22 cellular contexts compared by ENCODE assay signal in the genomic region with DNA sequence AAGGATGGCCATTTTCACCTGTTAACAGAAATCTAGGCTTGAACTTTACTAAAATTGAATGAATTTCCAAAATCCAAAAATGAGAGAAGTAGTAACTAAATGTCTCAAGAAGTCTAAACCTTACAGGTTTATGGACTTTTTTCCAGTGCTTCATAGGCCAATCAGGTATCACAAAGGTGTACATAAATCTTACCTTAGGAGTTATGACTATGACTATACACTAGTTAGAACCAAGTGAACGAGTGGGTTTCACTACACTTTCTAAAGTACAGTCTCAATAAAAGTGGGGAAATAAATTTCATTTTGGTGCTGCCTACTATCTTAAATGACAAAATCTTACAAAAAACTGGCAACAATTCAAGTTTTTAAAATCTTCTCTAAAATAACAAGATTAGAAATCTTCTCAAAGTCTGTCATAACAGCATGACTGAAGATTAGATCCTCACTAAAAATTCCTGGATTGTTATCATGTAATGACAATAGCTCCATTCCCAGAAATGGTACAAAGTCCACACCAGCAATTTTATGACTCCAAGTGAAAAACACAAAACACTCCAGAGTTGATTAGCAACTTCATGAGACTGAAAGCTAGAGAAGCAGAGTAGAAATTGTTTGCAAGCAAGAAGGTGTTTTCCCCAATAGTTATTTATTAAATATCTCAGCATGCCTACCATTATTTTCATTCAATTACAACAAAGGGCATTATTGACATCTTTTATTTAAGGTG. TPM values are rescaled to one million over a fixed set of nuclear protein-coding genes. Genes with fewer than 3 reads are reported as not detected.
"Had no signal": no experiment of that assay in that cellular context is flagged by ENCODE, and none has a peak within 500 bp of the region (broad histone marks: within the 10 kb centered on the region; RNA-seq: fewer than 3 reads in every experiment).

No MANE protein-coding gene starts in this region.

- H3K4me1 ChIP-seq: thyroid gland, vagina had no signal

- H3K4me3 Mint-ChIP-seq: activated naive CD8-positive, alpha-beta T cell treated with anti-CD3 and anti-CD28 coated beads for 36 hours; activated T-helper 1 cell treated with anti-CD3 and anti-CD28 coated beads, Interleukin-12 subunit alpha, Interleukin-12 subunit beta, Interleukin-2, Interleukin-4 antibody, amounts not matched to agents 30 ng/mL and 10 ng/mL and 1 ng/mL, durations not matched to agents 14 hours and 24 hours and 36 hours; endodermal cell; nephron progenitor cell had no signal

- H3K36me3 ChIP-seq: thyroid gland, vagina, WERI-Rb-1 had no signal

- H3K36me3 Mint-ChIP-seq: activated naive CD8-positive, alpha-beta T cell treated with anti-CD3 and anti-CD28 coated beads for 36 hours had no signal

- H3K4me3 ChIP-seq: dorsolateral prefrontal cortex, thyroid gland, vagina had no signal

- H3K27ac ChIP-seq: dorsolateral prefrontal cortex, epithelial cell of prostate, thyroid gland, vagina, WERI-Rb-1 had no signal

- DNase-seq: activated CD4-positive, alpha-beta T cell treated with anti-CD3 and anti-CD28 coated beads for 1 hour; activated naive CD8-positive, alpha-beta T cell treated with anti-CD3 and anti-CD28 coated beads for 36 hours; amygdala; dorsolateral prefrontal cortex; endodermal cell; foreskin melanocyte; nephron progenitor cell; nucleus accumbens; posterior cingulate gyrus; retina; stimulated activated CD4-positive, alpha-beta T cell treated with anti-CD3 and anti-CD28 coated beads, Interleukin-12 subunit alpha, Interleukin-12 subunit beta, amount 100 ng/mL, for 4 hours; stimulated activated CD4-positive, alpha-beta T cell treated with anti-CD3 and anti-CD28 coated beads, Interleukin-1b, Interleukin-23, amount 100 ng/mL, for 48 hours; stimulated activated CD8-positive, alpha-beta memory T cell treated with anti-CD3 and anti-CD28 coated beads, Interleukin-4, amount 100 ng/mL, for 48 hours; stimulated activated naive CD4-positive, alpha-beta T cell; SW 1271; T-helper 2 cell; thyroid gland; WERI-Rb-1 had no signal

- H3K9me3 Mint-ChIP-seq: activated T-helper 1 cell treated with anti-CD3 and anti-CD28 coated beads, Interleukin-12 subunit alpha, Interleukin-12 subunit beta, Interleukin-2, Interleukin-4 antibody, amounts not matched to agents 30 ng/mL and 10 ng/mL and 1 ng/mL, durations not matched to agents 14 hours and 24 hours and 36 hours; endodermal cell; nephron progenitor cell had no signal

- H3K9me3 ChIP-seq: thyroid gland, vagina had no signal

- H3K27ac Mint-ChIP-seq: activated naive CD8-positive, alpha-beta T cell treated with anti-CD3 and anti-CD28 coated beads for 36 hours; activated T-helper 1 cell treated with anti-CD3 and anti-CD28 coated beads, Interleukin-12 subunit alpha, Interleukin-12 subunit beta, Interleukin-2, Interleukin-4 antibody, amounts not matched to agents 30 ng/mL and 10 ng/mL and 1 ng/mL, durations not matched to agents 14 hours and 24 hours and 36 hours; endodermal cell; nephron progenitor cell had no signal

- H3K4me1 Mint-ChIP-seq: activated naive CD8-positive, alpha-beta T cell treated with anti-CD3 and anti-CD28 coated beads for 36 hours; endodermal cell had no signal

- H3K27me3 ChIP-seq: thyroid gland, vagina had no signal

- H3K27me3 Mint-ChIP-seq: activated naive CD8-positive, alpha-beta T cell treated with anti-CD3 and anti-CD28 coated beads for 36 hours had no signal

RNA-seq across cellular contexts. Expression of a gene that starts 20.9 kb away (rescaled TPM):
- total RNA-seq: activated CD8-positive, alpha-beta memory T cell treated with anti-CD3 and anti-CD28 coated beads for 36 hours; activated T-helper 1 cell treated with anti-CD3 and anti-CD28 coated beads, Interleukin-12 subunit alpha, Interleukin-12 subunit beta, Interleukin-2, Interleukin-4 antibody, amounts not matched to agents 30 ng/mL and 10 ng/mL and 1 ng/mL, durations not matched to agents 14 hours and 24 hours and 36 hours had no signal
